ENCODE assay signal across 8 cellular contexts in the genomic region with DNA sequence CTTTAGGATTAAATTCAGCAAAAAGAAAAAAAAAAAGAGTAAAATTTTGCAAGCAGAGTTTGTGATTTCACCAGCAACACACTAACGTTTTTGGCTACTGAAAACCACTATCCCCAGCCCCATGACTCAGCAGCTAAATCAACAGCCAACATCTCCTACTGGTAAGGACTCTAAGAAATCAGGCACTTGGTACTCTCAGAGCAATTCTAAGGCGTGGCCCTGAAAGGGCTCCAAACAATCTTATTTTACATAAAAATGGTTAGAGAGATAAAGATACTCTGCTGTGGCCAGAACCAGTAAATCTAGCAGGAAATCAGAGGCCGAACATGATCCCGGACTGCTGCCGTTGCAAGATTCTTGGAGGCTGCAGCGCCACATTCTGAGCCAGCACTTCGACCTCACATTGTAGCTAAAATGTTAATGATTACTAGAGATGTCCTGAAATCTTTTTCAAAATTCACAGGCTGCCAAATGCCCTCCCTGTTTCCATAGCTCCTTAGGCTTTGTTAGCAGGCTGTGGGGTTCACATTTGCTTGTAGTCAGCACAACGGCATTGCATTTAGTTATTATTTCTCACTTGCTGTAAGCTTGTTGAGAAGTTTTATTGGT. TPM values are rescaled to one million over a fixed set of nuclear protein-coding genes. Genes with fewer than 3 reads are reported as not detected.
DNase-seq lines count a peak whose midpoint lies in the region; ATAC-seq, FAIRE-seq and TF ChIP-seq lines count a peak whose summit lies in the region.

No MANE protein-coding gene starts in this region.

- peak overlapping the region; percentile 98 for H3K27ac Mint-ChIP-seq in stimulated activated naive CD8-positive, alpha-beta T cell treated with anti-CD3 and anti-CD28 coated beads, Interleukin-15, Interleukin-2, amounts not matched to agents 100 ng/mL and 50 ng/mL, for 24 hours

- H3K36me3 Mint-ChIP-seq in stimulated activated naive CD8-positive, alpha-beta T cell treated with anti-CD3 and anti-CD28 coated beads, Interleukin-15, Interleukin-2, amounts not matched to agents 100 ng/mL and 50 ng/mL, for 24 hours (ENCODE audit: low read depth), result peaks cover 40% of the 10 kb centered on the region

- in situ Hi-C loops in brain microvascular endothelial cell (cut with HindIII; ENCODE audit: low pct_ligation_motif_present, low sequenced_read_pairs), result no loop called here

- H3K27me3 Mint-ChIP-seq in stimulated activated naive CD8-positive, alpha-beta T cell treated with anti-CD3 and anti-CD28 coated beads, Interleukin-15, Interleukin-2, amounts not matched to agents 100 ng/mL and 50 ng/mL, for 24 hours, result no peaks in the 10 kb centered on the region

- ATAC-seq in GM21737 (IDR thresholded peaks at IDR 0.05; ENCODE audit: unreplicated experiment) (no peak), GM19035 (IDR thresholded peaks at IDR 0.05; ENCODE audit: unreplicated experiment) (no peak)

- no peaks in the 10 kb centered on the region for H3K9me3 Mint-ChIP-seq in stimulated activated naive CD8-positive, alpha-beta T cell treated with anti-CD3 and anti-CD28 coated beads, Interleukin-15, Interleukin-2, amounts not matched to agents 100 ng/mL and 50 ng/mL, for 24 hours

- no peak for FAIRE-seq in kidney (lab: Jason Lieb, UNC)

- POLR2A ChIA-PET in AG04450 (lab: Yijun Ruan, JAX), result interaction anchor here (0.6 to 3.0 kb wide), 3 partner anchors 10 to 15 kb away, joined by 3 to 12 read pairs (median 3); no protein-coding TSS in a partner anchor

- peak overlapping the region; percentile 93 for H3K4me3 Mint-ChIP-seq in stimulated activated naive CD8-positive, alpha-beta T cell treated with anti-CD3 and anti-CD28 coated beads, Interleukin-15, Interleukin-2, amounts not matched to agents 100 ng/mL and 50 ng/mL, for 24 hours

- H3K9ac ChIP-seq in kidney (ENCODE audit: low read length in 2 of 2), result peak overlapping the region in 1 of 2 donors; percentile 82

- H3K27ac ChIP-seq in AG04450 (ENCODE audit: low read depth, low read length), result peak overlapping the region; percentile 91
- H3K27ac ChIP-seq in brain microvascular endothelial cell, result peak overlapping the region; percentile 89
- peak overlapping the region; percentile 99 to 100 for H3K27ac ChIP-seq in kidney (ENCODE audit: low read depth in 2 of 2, low read length in 2 of 2)

- peaks cover 15% of the 10 kb centered on the region in 2 donors for H3K4me1 ChIP-seq in kidney (ENCODE audit: control insufficient read depth in 1 of 2, insufficient read depth in 1 of 2, low read depth in 1 of 2, low read length in 2 of 2)

- CTCF ChIA-PET in AG04450 (lab: Charles Lee), result interaction anchor here (1.0 to 1.1 kb wide), 2 partner anchors 31 to 125 kb away, joined by 3 to 8 read pairs; no protein-coding TSS in a partner anchor

- H3K4me3 ChIP-seq in AG04450 (ENCODE audit: low read depth, low read length) (peak overlapping the region; percentile 0; the same call in 1 of the 2 replicates), brain microvascular endothelial cell (ENCODE audit: low read depth, low read length) (no peak overlapping the region), kidney (ENCODE audit: low read length in 2 of 2) (peak overlapping the region; percentile 25 to 83)

- intact Hi-C loops in kidney (cut with DNase I), result no loop called here

- no peak for TF ChIP-seq CTCF in AG04450 (IDR thresholded peaks at IDR 0.05; ENCODE audit: low read depth, low read length)
- no peak for TF ChIP-seq CTCF in brain microvascular endothelial cell (IDR thresholded peaks at IDR 0.05; ENCODE audit: low read depth, low read length, missing control alignments)
- TF ChIP-seq CTCF in kidney (IDR thresholded peaks at IDR 0.05; ENCODE audit: borderline replicate concordance, extremely low read depth, insufficient read depth), result no peak

- no peaks in the 10 kb centered on the region; the same call in 1 of the 2 replicates for H3K9me3 ChIP-seq in AG04450 (ENCODE audit: control insufficient read depth, insufficient read depth, low read length)
- H3K9me3 ChIP-seq in kidney (ENCODE audit: control insufficient read depth in 1 of 2, low read length in 2 of 2), result no peaks in the 10 kb centered on the region

- DNase-seq in AG04450 (ENCODE audit: low read depth, low spot score) (peak; percentile 78), GM19238 (ENCODE audit: insufficient read length, low spot score) (peak; percentile 23), RKO (ENCODE audit: low spot score) (peak; percentile 83), brain microvascular endothelial cell (peak; percentile 92), kidney (peak; percentile 86)

- H3K27me3 ChIP-seq in AG04450 (ENCODE audit: control insufficient read depth, insufficient read depth, low read length), result no peaks in the 10 kb centered on the region
- H3K27me3 ChIP-seq in brain microvascular endothelial cell (replicated peaks), result no peaks in the 10 kb centered on the region

- H3K4me1 Mint-ChIP-seq in stimulated activated naive CD8-positive, alpha-beta T cell treated with anti-CD3 and anti-CD28 coated beads, Interleukin-15, Interleukin-2, amounts not matched to agents 100 ng/mL and 50 ng/mL, for 24 hours (ENCODE audit: low read depth), result peaks cover 33% of the 10 kb centered on the region

- H3K36me3 ChIP-seq in brain microvascular endothelial cell (replicated peaks), result peaks cover 17% of the 10 kb centered on the region
- H3K36me3 ChIP-seq in kidney (ENCODE audit: control insufficient read depth in 1 of 2, insufficient read depth in 2 of 2, low read length in 2 of 2), result no peaks in the 10 kb centered on the region

RNA-seq across cellular contexts. Expression of a gene that starts 1.7 kb away (rescaled TPM):
- polyA plus RNA-seq in AG04450 (2011; rRNA removed) (1,423 and 1,563 TPM in 2 replicates), kidney (ENCODE audit: insufficient read depth, low read depth, low replicate concordance) (1,321 TPM)
- 1,479 and 1,712 TPM in 2 replicates for polyA minus RNA-seq in AG04450 (2011; rRNA and poly(A)+ RNA removed)
- total RNA-seq in kidney, result 1,164 TPM

Comparison
In these comparisons a context has a peak if more than half of its experiments do, and no peak if none do; other contexts are left out.
1. DNase-seq: peak in every context shown above with its lines; median percentile 92 in brain microvascular endothelial cell; 86 in kidney; 83 in RKO; 78 in AG04450; 23 in GM19238.